ENCODE assay signal across 1 cellular context in the genomic region with DNA sequence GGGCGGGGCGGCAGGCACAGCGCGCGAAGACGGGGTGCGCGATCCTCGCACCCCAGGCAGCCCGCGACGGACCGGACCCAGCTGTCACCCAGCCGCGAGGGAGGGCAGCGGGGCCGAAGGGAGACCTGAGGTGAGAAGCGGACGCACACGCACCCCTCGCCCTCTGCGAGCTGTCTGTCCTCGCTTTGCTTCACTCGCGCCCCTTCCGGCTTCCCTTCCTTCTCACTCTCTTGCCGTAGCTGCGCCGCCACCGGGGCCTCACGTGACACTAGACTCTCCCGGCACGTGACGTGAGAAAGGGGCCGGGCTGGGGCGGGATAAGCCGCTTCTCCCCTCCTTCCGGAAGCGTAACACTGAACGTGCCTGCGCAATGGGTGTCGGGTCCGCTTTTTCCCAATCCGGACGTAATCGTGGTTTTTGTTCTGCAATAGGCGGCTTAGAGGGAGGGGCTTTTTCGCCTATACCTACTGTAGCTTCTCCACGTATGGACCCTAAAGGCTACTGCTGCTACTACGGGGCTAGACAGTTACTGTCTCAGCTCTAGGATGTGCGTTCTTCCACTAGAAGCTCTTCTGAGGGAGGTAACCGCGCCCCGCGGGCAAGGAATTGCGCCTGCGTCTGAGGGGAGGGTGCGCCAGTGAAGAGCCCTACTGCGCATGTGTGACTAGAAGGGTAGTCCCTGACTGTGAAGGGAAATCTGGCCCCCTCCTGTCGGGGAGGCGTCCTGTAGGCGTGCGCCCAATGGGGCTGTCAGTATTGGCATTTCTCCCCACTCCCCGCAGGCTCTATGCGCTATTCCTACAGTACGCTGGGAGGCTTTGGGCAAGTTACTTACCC.
TF ChIP-seq lines count a peak whose summit lies in the region.

A gene (minus strand): TSS at position 270 of the 837 bp plus-strand sequence. CDS start 434 bp downstream, outside the sequence.
A gene with protein sequence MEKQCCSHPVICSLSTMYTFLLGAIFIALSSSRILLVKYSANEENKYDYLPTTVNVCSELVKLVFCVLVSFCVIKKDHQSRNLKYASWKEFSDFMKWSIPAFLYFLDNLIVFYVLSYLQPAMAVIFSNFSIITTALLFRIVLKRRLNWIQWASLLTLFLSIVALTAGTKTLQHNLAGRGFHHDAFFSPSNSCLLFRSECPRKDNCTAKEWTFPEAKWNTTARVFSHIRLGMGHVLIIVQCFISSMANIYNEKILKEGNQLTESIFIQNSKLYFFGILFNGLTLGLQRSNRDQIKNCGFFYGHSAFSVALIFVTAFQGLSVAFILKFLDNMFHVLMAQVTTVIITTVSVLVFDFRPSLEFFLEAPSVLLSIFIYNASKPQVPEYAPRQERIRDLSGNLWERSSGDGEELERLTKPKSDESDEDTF (plus strand): TSS at position 353 of the 837 bp plus-strand sequence. CDS start 1,359 bp downstream, outside the sequence.

TF ChIP-seq in HepG2, 621 proteins besides CTCF, POLR2A, EP300 and RAD21 (continued from another document and continues in another):
- TF ChIP-seq, protein P1, sequence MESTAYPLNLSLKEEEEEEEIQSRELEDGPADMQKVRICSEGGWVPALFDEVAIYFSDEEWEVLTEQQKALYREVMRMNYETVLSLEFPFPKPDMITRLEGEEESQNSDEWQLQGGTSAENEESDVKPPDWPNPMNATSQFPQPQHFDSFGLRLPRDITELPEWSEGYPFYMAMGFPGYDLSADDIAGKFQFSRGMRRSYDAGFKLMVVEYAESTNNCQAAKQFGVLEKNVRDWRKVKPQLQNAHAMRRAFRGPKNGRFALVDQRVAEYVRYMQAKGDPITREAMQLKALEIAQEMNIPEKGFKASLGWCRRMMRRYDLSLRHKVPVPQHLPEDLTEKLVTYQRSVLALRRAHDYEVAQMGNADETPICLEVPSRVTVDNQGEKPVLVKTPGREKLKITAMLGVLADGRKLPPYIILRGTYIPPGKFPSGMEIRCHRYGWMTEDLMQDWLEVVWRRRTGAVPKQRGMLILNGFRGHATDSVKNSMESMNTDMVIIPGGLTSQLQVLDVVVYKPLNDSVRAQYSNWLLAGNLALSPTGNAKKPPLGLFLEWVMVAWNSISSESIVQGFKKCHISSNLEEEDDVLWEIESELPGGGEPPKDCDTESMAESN (CRISPR knock-in tag; conservative IDR thresholded peaks at IDR 0.05) = peak; percentile 80
- 0 out of 2 replicates have a peak, but pooled peaks have one; percentile 27 for TF ChIP-seq GATAD2A (CRISPR knock-in tag; IDR thresholded peaks at IDR 0.05)
- no peak for TF ChIP-seq REXO4 (CRISPR knock-in tag; IDR thresholded peaks at IDR 0.05; ENCODE audit: borderline replicate concordance)
- no peak for TF ChIP-seq FLYWCH1 (CRISPR knock-in tag; IDR thresholded peaks at IDR 0.05)
- TF ChIP-seq, protein P2, sequence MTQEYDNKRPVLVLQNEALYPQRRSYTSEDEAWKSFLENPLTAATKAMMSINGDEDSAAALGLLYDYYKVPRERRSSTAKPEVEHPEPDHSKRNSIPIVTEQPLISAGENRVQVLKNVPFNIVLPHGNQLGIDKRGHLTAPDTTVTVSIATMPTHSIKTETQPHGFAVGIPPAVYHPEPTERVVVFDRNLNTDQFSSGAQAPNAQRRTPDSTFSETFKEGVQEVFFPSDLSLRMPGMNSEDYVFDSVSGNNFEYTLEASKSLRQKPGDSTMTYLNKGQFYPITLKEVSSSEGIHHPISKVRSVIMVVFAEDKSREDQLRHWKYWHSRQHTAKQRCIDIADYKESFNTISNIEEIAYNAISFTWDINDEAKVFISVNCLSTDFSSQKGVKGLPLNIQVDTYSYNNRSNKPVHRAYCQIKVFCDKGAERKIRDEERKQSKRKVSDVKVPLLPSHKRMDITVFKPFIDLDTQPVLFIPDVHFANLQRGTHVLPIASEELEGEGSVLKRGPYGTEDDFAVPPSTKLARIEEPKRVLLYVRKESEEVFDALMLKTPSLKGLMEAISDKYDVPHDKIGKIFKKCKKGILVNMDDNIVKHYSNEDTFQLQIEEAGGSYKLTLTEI (CRISPR knock-in tag; conservative IDR thresholded peaks at IDR 0.05) = no peak
- peak; percentile 45; the same call in 1 of the 2 replicates for TF ChIP-seq SOX5 (CRISPR knock-in tag; IDR thresholded peaks at IDR 0.05; ENCODE audit: borderline replicate concordance)
- TF ChIP-seq, protein P3, sequence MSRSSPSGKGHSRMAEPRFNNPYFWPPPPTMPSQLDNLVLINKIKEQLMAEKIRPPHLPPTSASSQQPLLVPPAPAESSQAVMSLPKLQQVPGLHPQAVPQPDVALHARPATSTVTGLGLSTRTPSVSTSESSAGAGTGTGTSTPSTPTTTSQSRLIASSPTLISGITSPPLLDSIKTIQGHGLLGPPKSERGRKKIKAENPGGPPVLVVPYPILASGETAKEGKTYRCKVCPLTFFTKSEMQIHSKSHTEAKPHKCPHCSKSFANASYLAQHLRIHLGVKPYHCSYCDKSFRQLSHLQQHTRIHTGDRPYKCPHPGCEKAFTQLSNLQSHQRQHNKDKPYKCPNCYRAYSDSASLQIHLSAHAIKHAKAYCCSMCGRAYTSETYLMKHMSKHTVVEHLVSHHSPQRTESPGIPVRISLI (CRISPR knock-in tag; IDR thresholded peaks at IDR 0.05; ENCODE audit: borderline replicate concordance) = no peak
- no peak; the same call in 1 of the 2 replicates for TF ChIP-seq HHEX (CRISPR knock-in tag; IDR thresholded peaks at IDR 0.05)
- TF ChIP-seq, protein P4, sequence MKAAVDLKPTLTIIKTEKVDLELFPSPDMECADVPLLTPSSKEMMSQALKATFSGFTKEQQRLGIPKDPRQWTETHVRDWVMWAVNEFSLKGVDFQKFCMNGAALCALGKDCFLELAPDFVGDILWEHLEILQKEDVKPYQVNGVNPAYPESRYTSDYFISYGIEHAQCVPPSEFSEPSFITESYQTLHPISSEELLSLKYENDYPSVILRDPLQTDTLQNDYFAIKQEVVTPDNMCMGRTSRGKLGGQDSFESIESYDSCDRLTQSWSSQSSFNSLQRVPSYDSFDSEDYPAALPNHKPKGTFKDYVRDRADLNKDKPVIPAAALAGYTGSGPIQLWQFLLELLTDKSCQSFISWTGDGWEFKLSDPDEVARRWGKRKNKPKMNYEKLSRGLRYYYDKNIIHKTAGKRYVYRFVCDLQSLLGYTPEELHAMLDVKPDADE (CRISPR knock-in tag; IDR thresholded peaks at IDR 0.05) = no peak
- TF ChIP-seq FOXO1 (CRISPR knock-in tag; IDR thresholded peaks at IDR 0.05) = no peak
- TF ChIP-seq, protein P5, sequence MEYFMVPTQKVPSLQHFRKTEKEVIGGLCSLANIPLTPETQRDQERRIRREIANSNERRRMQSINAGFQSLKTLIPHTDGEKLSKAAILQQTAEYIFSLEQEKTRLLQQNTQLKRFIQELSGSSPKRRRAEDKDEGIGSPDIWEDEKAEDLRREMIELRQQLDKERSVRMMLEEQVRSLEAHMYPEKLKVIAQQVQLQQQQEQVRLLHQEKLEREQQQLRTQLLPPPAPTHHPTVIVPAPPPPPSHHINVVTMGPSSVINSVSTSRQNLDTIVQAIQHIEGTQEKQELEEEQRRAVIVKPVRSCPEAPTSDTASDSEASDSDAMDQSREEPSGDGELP (IDR thresholded peaks at IDR 0.05; ENCODE audit: borderline replicate concordance, low read depth) = 0 out of 2 replicates have a peak, but pooled peaks have one; percentile 31
- TF ChIP-seq, protein P6, sequence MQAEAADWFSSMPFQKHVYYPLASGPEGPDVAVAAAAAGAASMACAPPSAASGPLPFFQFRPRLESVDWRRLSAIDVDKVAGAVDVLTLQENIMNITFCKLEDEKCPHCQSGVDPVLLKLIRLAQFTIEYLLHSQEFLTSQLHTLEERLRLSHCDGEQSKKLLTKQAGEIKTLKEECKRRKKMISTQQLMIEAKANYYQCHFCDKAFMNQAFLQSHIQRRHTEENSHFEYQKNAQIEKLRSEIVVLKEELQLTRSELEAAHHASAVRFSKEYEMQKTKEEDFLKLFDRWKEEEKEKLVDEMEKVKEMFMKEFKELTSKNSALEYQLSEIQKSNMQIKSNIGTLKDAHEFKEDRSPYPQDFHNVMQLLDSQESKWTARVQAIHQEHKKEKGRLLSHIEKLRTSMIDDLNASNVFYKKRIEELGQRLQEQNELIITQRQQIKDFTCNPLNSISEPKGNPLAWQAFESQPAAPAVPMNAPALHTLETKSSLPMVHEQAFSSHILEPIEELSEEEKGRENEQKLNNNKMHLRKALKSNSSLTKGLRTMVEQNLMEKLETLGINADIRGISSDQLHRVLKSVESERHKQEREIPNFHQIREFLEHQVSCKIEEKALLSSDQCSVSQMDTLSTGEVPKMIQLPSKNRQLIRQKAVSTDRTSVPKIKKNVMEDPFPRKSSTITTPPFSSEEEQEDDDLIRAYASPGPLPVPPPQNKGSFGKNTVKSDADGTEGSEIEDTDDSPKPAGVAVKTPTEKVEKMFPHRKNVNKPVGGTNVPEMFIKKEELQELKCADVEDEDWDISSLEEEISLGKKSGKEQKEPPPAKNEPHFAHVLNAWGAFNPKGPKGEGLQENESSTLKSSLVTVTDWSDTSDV (CRISPR knock-in tag; IDR thresholded peaks at IDR 0.05) = 0 out of 2 replicates have a peak, but pooled peaks have one; percentile 73
- TF ChIP-seq, protein P7, sequence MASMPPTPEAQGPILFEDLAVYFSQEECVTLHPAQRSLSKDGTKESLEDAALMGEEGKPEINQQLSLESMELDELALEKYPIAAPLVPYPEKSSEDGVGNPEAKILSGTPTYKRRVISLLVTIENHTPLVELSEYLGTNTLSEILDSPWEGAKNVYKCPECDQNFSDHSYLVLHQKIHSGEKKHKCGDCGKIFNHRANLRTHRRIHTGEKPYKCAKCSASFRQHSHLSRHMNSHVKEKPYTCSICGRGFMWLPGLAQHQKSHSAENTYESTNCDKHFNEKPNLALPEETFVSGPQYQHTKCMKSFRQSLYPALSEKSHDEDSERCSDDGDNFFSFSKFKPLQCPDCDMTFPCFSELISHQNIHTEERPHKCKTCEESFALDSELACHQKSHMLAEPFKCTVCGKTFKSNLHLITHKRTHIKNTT (CRISPR knock-in tag; IDR thresholded peaks at IDR 0.05) = no peak
- TF ChIP-seq, protein P8, sequence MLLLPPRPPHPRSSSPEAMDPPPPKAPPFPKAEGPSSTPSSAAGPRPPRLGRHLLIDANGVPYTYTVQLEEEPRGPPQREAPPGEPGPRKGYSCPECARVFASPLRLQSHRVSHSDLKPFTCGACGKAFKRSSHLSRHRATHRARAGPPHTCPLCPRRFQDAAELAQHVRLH (CRISPR knock-in tag; IDR thresholded peaks at IDR 0.05; ENCODE audit: borderline replicate concordance, low read depth) = peak; percentile 72; the same call in 1 of the 2 replicates
- TF ChIP-seq ZNF441 (CRISPR knock-in tag; IDR thresholded peaks at IDR 0.05; ENCODE audit: borderline replicate concordance) = peak; percentile 54; the same call in 1 of the 2 replicates
- no peak for TF ChIP-seq TCF7 (IDR thresholded peaks at IDR 0.05; ENCODE audit: low read depth)
- no peak for TF ChIP-seq EHMT2 (IDR thresholded peaks at IDR 0.05; ENCODE audit: borderline replicate concordance, low read depth, low read length)
- no peak for TF ChIP-seq U2AF1 (optimal IDR thresholded peaks at IDR 0.05; ENCODE audit: low read depth, low read length)
- TF ChIP-seq ZNF703 (CRISPR knock-in tag; IDR thresholded peaks at IDR 0.05; ENCODE audit: borderline replicate concordance) = peak; percentile 90; the same call in 1 of the 2 replicates
- TF ChIP-seq ZNF121 (CRISPR knock-in tag; IDR thresholded peaks at IDR 0.05) = no peak
- TF ChIP-seq, protein P9, sequence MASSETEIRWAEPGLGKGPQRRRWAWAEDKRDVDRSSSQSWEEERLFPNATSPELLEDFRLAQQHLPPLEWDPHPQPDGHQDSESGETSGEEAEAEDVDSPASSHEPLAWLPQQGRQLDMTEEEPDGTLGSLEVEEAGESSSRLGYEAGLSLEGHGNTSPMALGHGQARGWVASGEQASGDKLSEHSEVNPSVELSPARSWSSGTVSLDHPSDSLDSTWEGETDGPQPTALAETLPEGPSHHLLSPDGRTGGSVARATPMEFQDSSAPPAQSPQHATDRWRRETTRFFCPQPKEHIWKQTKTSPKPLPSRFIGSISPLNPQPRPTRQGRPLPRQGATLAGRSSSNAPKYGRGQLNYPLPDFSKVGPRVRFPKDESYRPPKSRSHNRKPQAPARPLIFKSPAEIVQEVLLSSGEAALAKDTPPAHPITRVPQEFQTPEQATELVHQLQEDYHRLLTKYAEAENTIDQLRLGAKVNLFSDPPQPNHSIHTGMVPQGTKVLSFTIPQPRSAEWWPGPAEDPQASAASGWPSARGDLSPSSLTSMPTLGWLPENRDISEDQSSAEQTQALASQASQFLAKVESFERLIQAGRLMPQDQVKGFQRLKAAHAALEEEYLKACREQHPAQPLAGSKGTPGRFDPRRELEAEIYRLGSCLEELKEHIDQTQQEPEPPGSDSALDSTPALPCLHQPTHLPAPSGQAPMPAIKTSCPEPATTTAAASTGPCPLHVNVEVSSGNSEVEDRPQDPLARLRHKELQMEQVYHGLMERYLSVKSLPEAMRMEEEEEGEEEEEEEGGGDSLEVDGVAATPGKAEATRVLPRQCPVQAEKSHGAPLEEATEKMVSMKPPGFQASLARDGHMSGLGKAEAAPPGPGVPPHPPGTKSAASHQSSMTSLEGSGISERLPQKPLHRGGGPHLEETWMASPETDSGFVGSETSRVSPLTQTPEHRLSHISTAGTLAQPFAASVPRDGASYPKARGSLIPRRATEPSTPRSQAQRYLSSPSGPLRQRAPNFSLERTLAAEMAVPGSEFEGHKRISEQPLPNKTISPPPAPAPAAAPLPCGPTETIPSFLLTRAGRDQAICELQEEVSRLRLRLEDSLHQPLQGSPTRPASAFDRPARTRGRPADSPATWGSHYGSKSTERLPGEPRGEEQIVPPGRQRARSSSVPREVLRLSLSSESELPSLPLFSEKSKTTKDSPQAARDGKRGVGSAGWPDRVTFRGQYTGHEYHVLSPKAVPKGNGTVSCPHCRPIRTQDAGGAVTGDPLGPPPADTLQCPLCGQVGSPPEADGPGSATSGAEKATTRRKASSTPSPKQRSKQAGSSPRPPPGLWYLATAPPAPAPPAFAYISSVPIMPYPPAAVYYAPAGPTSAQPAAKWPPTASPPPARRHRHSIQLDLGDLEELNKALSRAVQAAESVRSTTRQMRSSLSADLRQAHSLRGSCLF (CRISPR knock-in tag; IDR thresholded peaks at IDR 0.05; ENCODE audit: borderline replicate concordance) = no peak
- peak; percentile 83 for TF ChIP-seq SP5 (CRISPR knock-in tag; IDR thresholded peaks at IDR 0.05; ENCODE audit: borderline replicate concordance, low read depth)
- TF ChIP-seq CREB1 (IDR thresholded peaks at IDR 0.05) = peak; percentile 84
- peak; percentile 84 for TF ChIP-seq CREB1 (CRISPR knock-in tag; IDR thresholded peaks at IDR 0.05)
- TF ChIP-seq FOXC1 (CRISPR knock-in tag; IDR thresholded peaks at IDR 0.05; ENCODE audit: borderline replicate concordance) = peak; percentile 60; the same call in 1 of the 2 replicates
- peak; percentile 90; the same call in 1 of the 2 replicates for TF ChIP-seq HOXA9 (CRISPR knock-in tag; IDR thresholded peaks at IDR 0.05; ENCODE audit: borderline replicate concordance)
- peak; percentile 79 for TF ChIP-seq ZNF350 (CRISPR knock-in tag; IDR thresholded peaks at IDR 0.05; ENCODE audit: borderline replicate concordance, low read depth)
- no peak for TF ChIP-seq BRD4 (CRISPR knock-in tag; IDR thresholded peaks at IDR 0.05)
- no peak for TF ChIP-seq ZNF343 (CRISPR knock-in tag; IDR thresholded peaks at IDR 0.05)
- TF ChIP-seq, protein P10, sequence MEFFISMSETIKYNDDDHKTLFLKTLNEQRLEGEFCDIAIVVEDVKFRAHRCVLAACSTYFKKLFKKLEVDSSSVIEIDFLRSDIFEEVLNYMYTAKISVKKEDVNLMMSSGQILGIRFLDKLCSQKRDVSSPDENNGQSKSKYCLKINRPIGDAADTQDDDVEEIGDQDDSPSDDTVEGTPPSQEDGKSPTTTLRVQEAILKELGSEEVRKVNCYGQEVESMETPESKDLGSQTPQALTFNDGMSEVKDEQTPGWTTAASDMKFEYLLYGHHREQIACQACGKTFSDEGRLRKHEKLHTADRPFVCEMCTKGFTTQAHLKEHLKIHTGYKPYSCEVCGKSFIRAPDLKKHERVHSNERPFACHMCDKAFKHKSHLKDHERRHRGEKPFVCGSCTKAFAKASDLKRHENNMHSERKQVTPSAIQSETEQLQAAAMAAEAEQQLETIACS (CRISPR knock-in tag; IDR thresholded peaks at IDR 0.05) = no peak
